In genomic region chr2:197908940-197909339, GRCh38 we compare ENCODE assay signal across 21 cellular contexts.
DNase-seq lines count a peak whose midpoint lies in the region; ATAC-seq and TF ChIP-seq lines count a peak whose summit lies in the region.
"Had no signal": no experiment of that assay in that cellular context is flagged by ENCODE, and none has a peak within 500 bp of the region (broad histone marks: within the 10 kb centered on the region; RNA-seq: fewer than 3 reads in every experiment).

No MANE protein-coding gene starts in this region.

- TF ChIP-seq RAD21 in HCT116 (IDR thresholded peaks at IDR 0.05; ENCODE audit: low read depth) = no peak

- intact Hi-C loops in HCT116 (cut with micrococcal nuclease) = no loop called here

- H3K36me3 ChIP-seq in HCT116 (ENCODE audit: control insufficient read depth in 1 of 2, insufficient read depth in 2 of 2, low read length in 2 of 2) (no peaks in the 10 kb centered on the region), skeletal muscle satellite cell (ENCODE audit: insufficient read depth, low read length) (no peaks in the 10 kb centered on the region)

- H3K4me2 ChIP-seq in HCT116 (ENCODE audit: low read length) (no peak overlapping the region), skeletal muscle satellite cell (ENCODE audit: low read length) (peak overlapping the region; percentile 22)

- no peak overlapping the region for H3K9ac ChIP-seq in HCT116 (ENCODE audit: low read length)
- no peak overlapping the region for H3K9ac ChIP-seq in skeletal muscle satellite cell (ENCODE audit: low read depth, low read length)

- peaks cover 0 to 2% of the 10 kb centered on the region in 2 experiments; a peak in 2 of 4 replicates for H3K4me1 ChIP-seq in HCT116 (ENCODE audit: control insufficient read depth in 1 of 2, insufficient read depth in 2 of 2, low read length in 2 of 2)
- H3K4me1 ChIP-seq in skeletal muscle satellite cell (ENCODE audit: control insufficient read depth, insufficient read depth, low read length) = peaks cover 16% of the 10 kb centered on the region
- H3K4me1 ChIP-seq: foreskin keratinocyte had no signal

- DNase-seq in HCT116 (ENCODE audit: low read depth, low spot score) = no peak
- DNase-seq in astrocyte of the hippocampus (ENCODE audit: low read depth, low spot score) = peak; percentile 50
- peak; percentile 2 for DNase-seq in fibroblast of the conjunctiva (ENCODE audit: low read depth)
- DNase-seq in mesenteric fat pad (ENCODE audit: low spot score) = no peak
- no peak for DNase-seq in COLO668 (lab: John Stamatoyannopoulos, UW; ENCODE audit: unreplicated experiment)
- DNase-seq: activated CD4-positive, alpha-beta T cell treated with anti-CD3 and anti-CD28 coated beads for 36 hours; activated naive CD4-positive, alpha-beta T cell treated with anti-CD3 and anti-CD28 coated beads, Interleukin-2, amount 50 U/mL, for 16 hours; activated T-cell treated with anti-CD3 and anti-CD28 coated beads, Interleukin-2, amount 50 U/mL, for 72 hours; DMS79 treated with DMSO at 0.1 percent for 48 hours; kidney glomerular epithelial cell; NCI-H1417 treated with DMSO at 0.1 percent for 48 hours; NCI-H748 treated with DMSO at 0.1 percent for 48 hours; Right ventricle myocardium superior; small intestine; stimulated activated CD4-positive, alpha-beta T cell treated with anti-CD3 and anti-CD28 coated beads, Interleukin-2, amount 100 ng/mL, for 48 hours; stimulated activated naive CD8-positive, alpha-beta T cell treated with anti-CD3 and anti-CD28 coated beads, Interleukin-15, Interleukin-2, amounts not matched to agents 100 U/mL and 50 U/mL, for 24 hours had no signal

- no peak overlapping the region for H2AFZ ChIP-seq in HCT116 (ENCODE audit: low read depth, low read length, poor library complexity, severe bottlenecking)

- RAD21 ChIA-PET in HCT116 (lab: Charles Lee; ENCODE audit: low non-redundant PET in 1 of 2, low total read pairs in 2 of 2, uncharacterized antibody in 2 of 2, unreplicated experiment in 2 of 2) = no interaction called here

- POLR2A ChIA-PET in HCT116 (lab: Charles Lee) = no interaction called here

- no peaks in the 10 kb centered on the region for H4K20me1 ChIP-seq in HCT116 (ENCODE audit: insufficient read depth)

- H3K4me3 ChIP-seq in HCT116 (replicated peaks in 1 of 2; ENCODE audit: low read depth in 1 of 2, low read length in 2 of 2) (no peak overlapping the region), skeletal muscle satellite cell (ENCODE audit: low read length) (peak overlapping the region; percentile 11)

- CTCF ChIA-PET in HCT116 (lab: Charles Lee) = no interaction called here

- ATAC-seq in HCT116 (no peak), GM18870 (IDR thresholded peaks at IDR 0.05; ENCODE audit: unreplicated experiment) (no peak), HG03159 (IDR thresholded peaks at IDR 0.05; ENCODE audit: unreplicated experiment) (no peak)
- ATAC-seq: natural killer cell treated with Interleukin-12 subunit alpha and Interleukin-12 subunit beta and Interleukin-15 and Interleukin-18, amount 100 ng/mL, for 72 hours; stimulated activated naive CD8-positive, alpha-beta T cell treated with anti-CD3 and anti-CD28 coated beads, Interleukin-15, Interleukin-2, amounts not matched to agents 100 U/mL and 50 U/mL, for 24 hours had no signal

- H3K9me3 ChIP-seq in HCT116 (ENCODE audit: control insufficient read depth in 1 of 2, insufficient read depth in 1 of 2, low read depth in 1 of 2, low read length in 2 of 2) (no peaks in the 10 kb centered on the region), skeletal muscle satellite cell (replicated peaks; ENCODE audit: low read length) (no peaks in the 10 kb centered on the region)

- no peaks in the 10 kb centered on the region for H3K9me2 ChIP-seq in HCT116 (ENCODE audit: insufficient read depth)

- no peaks in the 10 kb centered on the region for H3K79me2 ChIP-seq in HCT116 (ENCODE audit: insufficient read depth, low read length)

- no peak for TF ChIP-seq CTCF in HCT116 (IDR thresholded peaks at IDR 0.05 in 2 of 3, conservative IDR thresholded peaks at IDR 0.05 in 1 of 3; ENCODE audit: borderline replicate concordance in 1 of 3, insufficient read depth in 1 of 3, low read depth in 2 of 3, low read length in 2 of 3)

- BruUV-seq in HCT116 (replicated peaks; lab: Mats Ljungman, UMichigan) = no TSS peak

- TF ChIP-seq POLR2A in HCT116 (IDR thresholded peaks at IDR 0.05; ENCODE audit: borderline replicate concordance, extremely low read depth, insufficient read depth, insufficient read length) = no peak

- H3K27me3 ChIP-seq in HCT116 (ENCODE audit: insufficient read depth, low read length) (peaks cover 34% of the 10 kb centered on the region; the same call in 1 of the 2 replicates), skeletal muscle satellite cell (ENCODE audit: control insufficient read depth, insufficient read depth, low read length) (no peaks in the 10 kb centered on the region)
- H3K27me3 ChIP-seq: foreskin keratinocyte had no signal

- no peak overlapping the region for H3K27ac ChIP-seq in HCT116 (ENCODE audit: low read depth, low read length)
- H3K27ac ChIP-seq: foreskin keratinocyte had no signal

TF ChIP-seq in HCT116, 20 proteins besides CTCF, POLR2A, EP300 and RAD21:
- TF ChIP-seq ELF1 (IDR thresholded peaks at IDR 0.05; ENCODE audit: borderline replicate concordance, low read depth) = no peak
- 0 out of 2 replicates have a peak, but pooled peaks have one; percentile 2 for TF ChIP-seq JUND (IDR thresholded peaks at IDR 0.05)
- no peak for TF ChIP-seq SRF (IDR thresholded peaks at IDR 0.05; ENCODE audit: low read depth)

Comparison
In these comparisons a context has a peak if more than half of its experiments do, and no peak if none do; other contexts are left out.
1. DNase-seq: peak in astrocyte of the hippocampus (single experiment) and fibroblast of the conjunctiva (single experiment); none in HCT116 (single experiment), mesenteric fat pad (single experiment) and COLO668 (single experiment).